Comparison of ENCODE assay signal across 8 cellular contexts in genomic region chr19:53102701-53103140, GRCh38. TPM values are rescaled to one million over a fixed set of nuclear protein-coding genes. Genes with fewer than 3 reads are reported as not detected.
DNase-seq lines count a peak whose midpoint lies in the region; ATAC-seq and TF ChIP-seq lines count a peak whose summit lies in the region.

No MANE protein-coding gene starts in this region.

- peaks cover 3% of the 10 kb centered on the region; the same call in 1 of the 2 replicates for H3F3A ChIP-seq in SU-DHL-6 (ENCODE audit: insufficient read depth)

- peak overlapping the region; percentile 92 for H3K4me2 ChIP-seq in SU-DHL-6 (ENCODE audit: low read depth, low read length, poor library complexity, severe bottlenecking)

- no peaks in the 10 kb centered on the region for H3K9me3 ChIP-seq in SU-DHL-6 (ENCODE audit: insufficient read depth, low read length)

- H2AFZ ChIP-seq in SU-DHL-6 (ENCODE audit: low read depth, low read length, severe bottlenecking), result peak overlapping the region; percentile 61

- TF ChIP-seq CTCF in SU-DHL-6 (IDR thresholded peaks at IDR 0.05; ENCODE audit: insufficient read depth, low read length, poor library complexity, severe bottlenecking), result no peak
- no peak for TF ChIP-seq CTCF in kidney epithelial cell (IDR thresholded peaks at IDR 0.05; ENCODE audit: insufficient read depth, low read length, poor library complexity, severe bottlenecking)

- no peaks in the 10 kb centered on the region for H3K36me3 ChIP-seq in SU-DHL-6 (ENCODE audit: low read length)
- H3K36me3 ChIP-seq in kidney epithelial cell (ENCODE audit: control insufficient read depth, insufficient read depth, low read length), result no peaks in the 10 kb centered on the region

- no peaks in the 10 kb centered on the region for H3K9me2 ChIP-seq in SU-DHL-6 (replicated peaks; ENCODE audit: insufficient read depth, low read length)

- peaks cover 39% of the 10 kb centered on the region for H3K79me2 ChIP-seq in SU-DHL-6 (ENCODE audit: insufficient read depth, low read length)

- ATAC-seq in HG03095 (IDR thresholded peaks at IDR 0.05; ENCODE audit: unreplicated experiment) (peak; percentile 23), GM21423 (IDR thresholded peaks at IDR 0.05; ENCODE audit: unreplicated experiment) (no peak)

- H3K27me3 ChIP-seq in SU-DHL-6 (ENCODE audit: low read length), result no peaks in the 10 kb centered on the region
- no peaks in the 10 kb centered on the region for H3K27me3 ChIP-seq in kidney epithelial cell (ENCODE audit: control insufficient read depth, insufficient read depth, low read length)

- peak overlapping the region; percentile 92 for H3K9ac ChIP-seq in SU-DHL-6 (ENCODE audit: low read length)

- peak overlapping the region; percentile 83 for H3K4me3 ChIP-seq in SU-DHL-6 (ENCODE audit: insufficient read depth, low read length, poor library complexity, severe bottlenecking)
- H3K4me3 ChIP-seq in kidney epithelial cell (ENCODE audit: low read depth, low read length), result peak overlapping the region; percentile 67

- in situ Hi-C loops in T47D (cut with HindIII; ENCODE audit: low pct_unique_long_range_greater_than_20kb, low sequenced_read_pairs), result no loop called here

- no peaks in the 10 kb centered on the region for H4K20me1 ChIP-seq in SU-DHL-6 (ENCODE audit: low read depth, low read length)

- peak overlapping the region; percentile 60 for H3K27ac ChIP-seq in SU-DHL-6 (ENCODE audit: low read depth, low read length)

- DNase-seq in NCI-H1417 (lab: John Stamatoyannopoulos, UW) (peak in 2 of 3 experiments; percentile 37 to 45), NCI-H1417 treated with DMSO at 0.1 percent for 48 hours (lab: John Stamatoyannopoulos, UW) (no peak), T47D (ENCODE audit: low read depth in 1 of 2, low spot score in 1 of 2) (peak; percentile 3 to 48), kidney epithelial cell (ENCODE audit: low read depth) (no peak)
- DNase-seq in stimulated activated CD4-positive, alpha-beta T cell treated with anti-CD3 and anti-CD28 coated beads, Interleukin-2, amount 100 ng/mL, for 4 hours (ENCODE audit: low read depth), result peak; percentile 22

RNA-seq across cellular contexts. Expression of gene ZNF160, which starts 0.5 kb away (rescaled TPM):
- 16.5 and 21.8 TPM in 2 replicates for total RNA-seq in kidney epithelial cell

RNA-seq across cellular contexts. Expression of gene ZNF415, which starts 30.0 kb away (rescaled TPM):
- total RNA-seq in kidney epithelial cell, result 3.6 and 3.9 TPM in 2 replicates

RNA-seq across cellular contexts. Expression of gene ZNF347, which starts 56.1 kb away (rescaled TPM):
- total RNA-seq in kidney epithelial cell, result 5.5 and 8.0 TPM in 2 replicates

RNA-seq across cellular contexts. Expression of gene ERVV-2, which starts 58.2 kb away (rescaled TPM):
- not detected in 2 replicates for total RNA-seq in kidney epithelial cell

Comparison
In these comparisons a context has a peak if more than half of its experiments do, and no peak if none do; other contexts are left out.
1. DNase-seq: peak in NCI-H1417 (2 of 3), T47D (2 of 2) and stimulated activated CD4-positive, alpha-beta T cell treated with anti-CD3 and anti-CD28 coated beads, Interleukin-2, amount 100 ng/mL, for 4 hours (single experiment); none in NCI-H1417 treated with DMSO at 0.1 percent for 48 hours (single experiment) and kidney epithelial cell (single experiment).